In the genomic region with DNA sequence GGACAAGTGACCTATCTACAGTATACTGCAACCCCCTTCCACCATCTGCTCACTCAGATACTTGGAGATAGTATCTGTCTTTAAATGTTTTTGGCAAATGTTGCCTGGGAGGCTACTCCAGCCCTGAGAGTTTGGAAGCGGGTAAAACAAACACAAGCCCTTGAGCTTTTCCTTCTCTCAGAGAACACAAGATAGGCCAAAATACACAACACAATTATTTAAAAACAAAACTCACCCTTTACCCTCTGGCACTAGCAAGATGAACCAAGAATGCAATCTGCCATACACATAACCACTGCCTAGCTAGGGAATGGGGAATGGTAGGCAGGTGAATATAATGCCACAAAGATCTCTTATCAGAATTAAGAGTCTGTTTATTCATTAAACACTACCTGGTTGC, we compare ENCODE assay signal across 29 cellular contexts.
"Had no signal": no experiment of that assay in that cellular context is flagged by ENCODE, and none has a peak within 500 bp of the region (broad histone marks: within the 10 kb centered on the region; RNA-seq: fewer than 3 reads in every experiment).

No MANE protein-coding gene starts in this region.

- H3K27ac ChIP-seq: body of pancreas, cardiac muscle cell, colonic mucosa, dorsolateral prefrontal cortex, esophagus muscularis mucosa, foreskin keratinocyte, gastrocnemius medialis, heart left ventricle had no signal

- H3K4me3 ChIP-seq: body of pancreas, cardiac muscle cell, colonic mucosa, dorsolateral prefrontal cortex, esophagus muscularis mucosa, gastrocnemius medialis, heart left ventricle had no signal

- H3K4me1 ChIP-seq: body of pancreas, colonic mucosa, esophagus muscularis mucosa, foreskin keratinocyte, gastrocnemius medialis, heart left ventricle had no signal

- DNase-seq: activated CD4-positive, alpha-beta T cell treated with anti-CD3 and anti-CD28 coated beads for 48 hours; activated CD4-positive, alpha-beta T cell treated with anti-CD3 and anti-CD28 coated beads, Interleukin-2, amount 50 U/mL, for 1 hour; activated CD4-positive, alpha-beta T cell treated with anti-CD3 and anti-CD28 coated beads, Interleukin-2, amount 50 U/mL, for 48 hours; activated CD8-positive, alpha-beta memory T cell treated with anti-CD3 and anti-CD28 coated beads for 24 hours; activated CD8-positive, alpha-beta T cell treated with anti-CD3 and anti-CD28 coated beads for 36 hours; activated effector memory CD4-positive, alpha-beta T cell treated with Interleukin-2 at 50 U/mL for 16 hours; activated gamma-delta T cell treated with Interleukin-2 at 50 U/mL for 16 hours; activated naive CD4-positive, alpha-beta T cell treated with anti-CD3 and anti-CD28 coated beads, Interleukin-2, amount 50 U/mL, for 16 hours; activated naive CD4-positive, alpha-beta T cell treated with Interleukin-2 at 50 U/mL for 16 hours; activated T-cell treated with anti-CD3 and anti-CD28 coated beads, Interleukin-2, amount 50 U/mL, for 4 hours; amniotic stem cell; anterior cingulate cortex; body of pancreas; central memory CD4-positive, alpha-beta T cell; cerebellar nuclear complex; colonic mucosa; dorsolateral prefrontal cortex; effector memory CD4-positive, alpha-beta T cell; endodermal cell; gastrocnemius medialis; glutamatergic neuron; heart left ventricle; T-helper 1 cell; T-helper 17 cell; T1000 had no signal

- H3K9me3 ChIP-seq: body of pancreas, colonic mucosa, esophagus muscularis mucosa, gastrocnemius medialis, heart left ventricle had no signal

- H3K27me3 ChIP-seq: body of pancreas, cardiac muscle cell, colonic mucosa, esophagus muscularis mucosa, foreskin keratinocyte, gastrocnemius medialis had no signal

- H3K36me3 ChIP-seq: cardiac muscle cell, colonic mucosa, esophagus muscularis mucosa, gastrocnemius medialis, heart left ventricle had no signal

- ATAC-seq: activated CD8-positive, alpha-beta T cell treated with anti-CD3 and anti-CD28 coated beads for 36 hours; activated T-cell treated with anti-CD3 and anti-CD28 coated beads, Interleukin-2, amount 50 U/mL, for 4 hours; activated T-helper 17 cell treated with anti-CD3 and anti-CD28 coated beads, Interleukin-2, amount 50 U/mL, for 72 hours; body of pancreas; foreskin keratinocyte; gastrocnemius medialis; heart left ventricle; T-helper 17 cell had no signal
